16 cellular contexts compared by ENCODE assay signal in genomic region chr17:44102845-44103622, GRCh38. TPM values are rescaled to one million over a fixed set of nuclear protein-coding genes. Genes with fewer than 3 reads are reported as not detected.
DNase-seq lines count a peak whose midpoint lies in the region; ATAC-seq and TF ChIP-seq lines count a peak whose summit lies in the region.
"Had no signal": no experiment of that assay in that cellular context is flagged by ENCODE, and none has a peak within 500 bp of the region (broad histone marks: within the 10 kb centered on the region; RNA-seq: fewer than 3 reads in every experiment).

No MANE protein-coding gene starts in this region.

- H3K4me3 ChIP-seq in HEK293 (ENCODE audit: low read depth, low read length): no peak overlapping the region
- H3K4me3 ChIP-seq in SJCRH30: no peak overlapping the region
- no peak overlapping the region for H3K4me3 ChIP-seq in cardiac muscle cell
- H3K4me3 ChIP-seq in sigmoid colon: no peak overlapping the region
- H3K4me3 ChIP-seq: pancreas, testis had no signal

- H3K36me3 Mint-ChIP-seq in T-helper 17 cell (ENCODE audit: low read depth): peaks cover 5% of the 10 kb centered on the region
- H3K36me3 Mint-ChIP-seq: CD4-positive, CD25-positive, alpha-beta regulatory T cell had no signal

- TF ChIP-seq POLR2A in sigmoid colon (IDR thresholded peaks at IDR 0.05): no peak

- CTCF ChIA-PET in HEK293 (lab: Yijun Ruan, JAX): interaction anchor here (0.6 to 3.0 kb wide), 7 partner anchors 8 to 332 kb away, joined by 3 to 31 read pairs (median 5); no protein-coding TSS in a partner anchor

- no peak for ATAC-seq in T-helper 17 cell
- ATAC-seq in GM21515 (IDR thresholded peaks at IDR 0.05; ENCODE audit: unreplicated experiment): no peak
- ATAC-seq: pancreas had no signal

- 90 to 92% methylated on average over 16 of the region's 16 CpGs for WGBS in sigmoid colon, 2 donors

- intact Hi-C loops in sigmoid colon (cut with DNase I): no loop called here

- H3K27ac ChIP-seq in HEK293 (ENCODE audit: extremely low read depth, low read depth, low read length) (no peak overlapping the region), SJCRH30 (peak overlapping the region; percentile 99; the same call in 1 of the 2 replicates), cardiac muscle cell (peak overlapping the region; percentile 96), sigmoid colon (peak overlapping the region; percentile 29 to 56 (median 47))
- H3K27ac ChIP-seq: brain microvascular endothelial cell, pancreas, testis had no signal

- H3K9me3 ChIP-seq in HEK293 (ENCODE audit: control insufficient read depth, insufficient read depth, low read depth, low read length) (no peaks in the 10 kb centered on the region), SJCRH30 (replicated peaks) (no peaks in the 10 kb centered on the region), cardiac muscle cell (ENCODE audit: low read depth) (no peaks in the 10 kb centered on the region), sigmoid colon (no peaks in the 10 kb centered on the region), T-helper 17 cell (ENCODE audit: control insufficient read depth, low read length, poor library complexity, severe bottlenecking) (no peaks in the 10 kb centered on the region)
- H3K9me3 ChIP-seq: pancreas, testis had no signal

- no peak for DNase-seq in SJCRH30
- DNase-seq in cardiac muscle cell (ENCODE audit: low read depth in 1 of 2, low spot score in 1 of 2): no peak
- no peak for DNase-seq in sigmoid colon
- DNase-seq in T-helper 17 cell: no peak
- no peak for DNase-seq in SK-N-DZ (ENCODE audit: low spot score)
- DNase-seq: activated CD8-positive, alpha-beta memory T cell treated with anti-CD3 and anti-CD28 coated beads for 24 hours; activated gamma-delta T cell treated with Interleukin-2 at 50 U/mL for 16 hours; brain microvascular endothelial cell; CD4-positive, CD25-positive, alpha-beta regulatory T cell; effector CD4-positive, alpha-beta T cell; NCI-H2029 treated with DMSO at 0.1 percent for 48 hours; NK-92 treated with Interleukin-12 subunit alpha and Interleukin-12 subunit beta, amount 100 ng/mL, for 24 hours; pancreas; testis had no signal

- TF ChIP-seq CTCF in HEK293 (tag by site-specific recombination; IDR thresholded peaks at IDR 0.05): peak; percentile 50; the same call in 1 of the 2 replicates
- TF ChIP-seq CTCF in cardiac muscle cell (IDR thresholded peaks at IDR 0.05; ENCODE audit: low read depth, low read length): no peak
- no peak for TF ChIP-seq CTCF in sigmoid colon (IDR thresholded peaks at IDR 0.05)

- POLR2A ChIA-PET in HEK293 (lab: Yijun Ruan, JAX): interaction anchor here (0.7 to 1.9 kb wide), 2 partner anchors 8 to 65 kb away, joined by 3 to 8 read pairs; no protein-coding TSS in a partner anchor

- no peak overlapping the region for H3K27ac Mint-ChIP-seq in T-helper 17 cell

- no peak for TF ChIP-seq EP300 in sigmoid colon (IDR thresholded peaks at IDR 0.05)

- H3K36me3 ChIP-seq in HEK293 (ENCODE audit: control insufficient read depth in 2 of 2, insufficient read depth in 1 of 2, low read length in 2 of 2) (no peaks in the 10 kb centered on the region; a peak in 1 of 3 replicates), SJCRH30 (peaks cover 9% of the 10 kb centered on the region; the same call in 1 of the 2 replicates), cardiac muscle cell (no peaks in the 10 kb centered on the region), sigmoid colon (peaks cover 0 to 6% (median 3%) of the 10 kb centered on the region in 4 donors)
- H3K36me3 ChIP-seq: brain microvascular endothelial cell, pancreas had no signal

- H3K4me3 Mint-ChIP-seq in T-helper 17 cell: no peak overlapping the region
- H3K4me3 Mint-ChIP-seq: CD4-positive, CD25-positive, alpha-beta regulatory T cell had no signal

- H3K4me1 Mint-ChIP-seq in T-helper 17 cell: peaks cover 13% of the 10 kb centered on the region

- H3K27me3 Mint-ChIP-seq in T-helper 17 cell: no peaks in the 10 kb centered on the region
- H3K27me3 Mint-ChIP-seq: CD4-positive, CD25-positive, alpha-beta regulatory T cell had no signal

- H3K27me3 ChIP-seq in SJCRH30 (no peaks in the 10 kb centered on the region), cardiac muscle cell (no peaks in the 10 kb centered on the region), sigmoid colon (no peaks in the 10 kb centered on the region)
- H3K27me3 ChIP-seq: brain microvascular endothelial cell, pancreas, testis had no signal

- H3K4me1 ChIP-seq in HEK293 (ENCODE audit: control insufficient read depth, insufficient read depth, low read length): no peaks in the 10 kb centered on the region; the same call in 1 of the 2 replicates
- H3K4me1 ChIP-seq in SJCRH30: peaks cover 47% of the 10 kb centered on the region
- peaks cover 48% of the 10 kb centered on the region for H3K4me1 ChIP-seq in cardiac muscle cell (ENCODE audit: low read depth)
- H3K4me1 ChIP-seq in sigmoid colon: peaks cover 0 to 67% (median 54%) of the 10 kb centered on the region in 4 donors

TF ChIP-seq in HEK293, 187 proteins besides CTCF, POLR2A, EP300 and RAD21 (continues in another document):
- TF ChIP-seq ZSCAN18 (tag by site-specific recombination; IDR thresholded peaks at IDR 0.05) (no peak), ZNF214 (tag by site-specific recombination; IDR thresholded peaks at IDR 0.05; ENCODE audit: borderline replicate concordance) (no peak), ZNF423 (tag by site-specific recombination; IDR thresholded peaks at IDR 0.05) (no peak), ZBTB7A (tag by site-specific recombination; IDR thresholded peaks at IDR 0.05; ENCODE audit: low read depth) (no peak), ZNF223 (tag by site-specific recombination; IDR thresholded peaks at IDR 0.05) (no peak), GLIS1 (tag by site-specific recombination; IDR thresholded peaks at IDR 0.05) (no peak), ZNF184 (tag by site-specific recombination; IDR thresholded peaks at IDR 0.05) (no peak), ZBTB17 (tag by site-specific recombination; IDR thresholded peaks at IDR 0.05) (no peak), INSM2 (tag by site-specific recombination; IDR thresholded peaks at IDR 0.05) (no peak)

RNA-seq across cellular contexts. Expression of gene HDAC5, which starts 20.4 kb away (rescaled TPM):
- total RNA-seq in SJCRH30 (2014; rRNA removed; shearing (Covaris generic)): 96.4 and 103 TPM in 2 replicates
- total RNA-seq in cardiac muscle cell: 164 and 300 TPM in 2 replicates
- 94.1 and 209 TPM in 2 replicates for polyA plus RNA-seq in cardiac muscle cell
- 10 to 100 TPM; 58.2 to 87.5 (median 69.4) TPM for total RNA-seq in sigmoid colon
- polyA plus RNA-seq in sigmoid colon: 10 to 100 TPM; 15.3 to 21.8 (median 16.8) TPM
- 10 to 100 TPM; 83.6 to 96.5 TPM for total RNA-seq in T-helper 17 cell
- 98.0 and 108 TPM in 2 replicates for polyA plus RNA-seq in SK-N-DZ (2014; cell fraction: cytosol; rRNA removed)
- polyA plus RNA-seq in SK-N-DZ (2014; cell fraction: nucleus; rRNA removed): 85.1 and 97.0 TPM in 2 replicates

RNA-seq across cellular contexts. Expression of gene G6PC3, which starts 32.5 kb away (rescaled TPM):
- total RNA-seq in SJCRH30 (2014; rRNA removed; shearing (Covaris generic)): 34.6 and 37.3 TPM in 2 replicates
- total RNA-seq in cardiac muscle cell: 93.1 and 95.3 TPM in 2 replicates
- 162 and 234 TPM in 2 replicates for polyA plus RNA-seq in cardiac muscle cell
- 10 to 100 TPM; 22.2 to 29.8 (median 25.9) TPM for total RNA-seq in sigmoid colon
- 10 to 100 TPM in 1 of 3 donors, 1 to 10 TPM in 2; 8.4 to 45.5 (median 9.7) TPM for polyA plus RNA-seq in sigmoid colon
- total RNA-seq in T-helper 17 cell: 10 to 100 TPM; 10.9 to 13.8 TPM
- 60.7 and 63.3 TPM in 2 replicates for polyA plus RNA-seq in SK-N-DZ (2014; cell fraction: cytosol; rRNA removed)
- polyA plus RNA-seq in SK-N-DZ (2014; cell fraction: nucleus; rRNA removed): 29.9 and 36.7 TPM in 2 replicates

RNA-seq across cellular contexts. Expression of gene LSM12, which starts 36.6 kb away (rescaled TPM):
- 90.8 and 95.6 TPM in 2 replicates for total RNA-seq in SJCRH30 (2014; rRNA removed; shearing (Covaris generic))
- total RNA-seq in cardiac muscle cell (31.0 and 45.3 TPM in 2 replicates), sigmoid colon (10 to 100 TPM; 33.8 to 46.9 (median 40.1) TPM), T-helper 17 cell (10 to 100 TPM; 35.3 to 46.5 TPM)
- polyA plus RNA-seq in cardiac muscle cell (46.5 and 60.7 TPM in 2 replicates), sigmoid colon (10 to 100 TPM; 28.8 to 41.6 (median 37.9) TPM)
- polyA plus RNA-seq in SK-N-DZ (2014; cell fraction: cytosol; rRNA removed): 40.5 and 43.3 TPM in 2 replicates
- 18.4 and 18.9 TPM in 2 replicates for polyA plus RNA-seq in SK-N-DZ (2014; cell fraction: nucleus; rRNA removed)

RNA-seq across cellular contexts. Expression of gene HROB, which starts 38.7 kb away (rescaled TPM):
- 10.0 and 11.1 TPM in 2 replicates for total RNA-seq in SJCRH30 (2014; rRNA removed; shearing (Covaris generic))
- total RNA-seq in cardiac muscle cell (3.6 and 9.6 TPM in 2 replicates), sigmoid colon (1 to 10 TPM in 1 of 4 donors, under 1 TPM in 3; 0.36 to 3.3 (median 0.52) TPM), T-helper 17 cell (1 to 10 TPM; 2.6 to 5.7 TPM)
- polyA plus RNA-seq in cardiac muscle cell (7.8 and 15.6 TPM in 2 replicates), sigmoid colon (1 to 10 TPM in 1 of 3 donors, under 1 TPM in 1, not detected in 1; 0.69 to 3.1 TPM)
- polyA plus RNA-seq in SK-N-DZ (2014; cell fraction: cytosol; rRNA removed): 13.8 and 14.9 TPM in 2 replicates
- polyA plus RNA-seq in SK-N-DZ (2014; cell fraction: nucleus; rRNA removed): 11.7 and 14.3 TPM in 2 replicates
